29 cellular contexts compared by ENCODE assay signal in genomic region chr4:62706423-62706822, GRCh38.
"Had no signal": no experiment of that assay in that cellular context is flagged by ENCODE, and none has a peak within 500 bp of the region (broad histone marks: within the 10 kb centered on the region; RNA-seq: fewer than 3 reads in every experiment).

No MANE protein-coding gene starts in this region.

- DNase-seq: activated CD4-positive, alpha-beta memory T cell treated with anti-CD3 and anti-CD28 coated beads, Interleukin-2, amount 10 ng/mL, durations not matched to agents 7 days and 5 days; activated CD4-positive, alpha-beta T cell treated with anti-CD3 and anti-CD28 coated beads for 1 hour; activated CD4-positive, alpha-beta T cell treated with anti-CD3 and anti-CD28 coated beads for 4 hours; activated CD4-positive, alpha-beta T cell treated with anti-CD3 and anti-CD28 coated beads, Interleukin-2, amount 10 ng/mL, durations not matched to agents 7 days and 5 days; activated CD4-positive, alpha-beta T cell treated with anti-CD3 and anti-CD28 coated beads, Interleukin-2, amount 50 U/mL, for 4 hours; activated CD8-positive, alpha-beta memory T cell treated with anti-CD3 and anti-CD28 coated beads, Interleukin-2, amount 50 U/mL, for 48 hours; activated gamma-delta T cell; activated naive CD4-positive, alpha-beta T cell; activated naive CD4-positive, alpha-beta T cell treated with anti-CD3 and anti-CD28 coated beads, Interleukin-2, amount 10 ng/mL, durations not matched to agents 7 days and 5 days; activated naive CD8-positive, alpha-beta T cell treated with anti-CD3 and anti-CD28 coated beads, Interleukin-2, amount 10 ng/mL, durations not matched to agents 7 days and 5 days; activated T-cell treated with anti-CD3 and anti-CD28 coated beads for 4 hours; activated T-cell treated with anti-CD3 and anti-CD28 coated beads, Interleukin-2, amount 50 U/mL, for 24 hours; activated T-cell treated with anti-CD3 and anti-CD28 coated beads, Interleukin-2, amount 50 U/mL, for 72 hours; central memory CD4-positive, alpha-beta T cell; cerebellar nuclear complex; colonic mucosa; effector CD8-positive, alpha-beta T cell; foreskin fibroblast; heart left ventricle; T-cell; T1000 had no signal

- H3K4me1 ChIP-seq: ascending aorta, breast epithelium, colonic mucosa had no signal

- H3K27me3 Mint-ChIP-seq: activated CD4-positive, alpha-beta memory T cell treated with anti-CD3 and anti-CD28 coated beads, Interleukin-2, amount 10 ng/mL, durations not matched to agents 7 days and 5 days; activated CD4-positive, alpha-beta T cell treated with anti-CD3 and anti-CD28 coated beads, Interleukin-2, amount 10 ng/mL, durations not matched to agents 7 days and 5 days; activated naive CD4-positive, alpha-beta T cell treated with anti-CD3 and anti-CD28 coated beads, Interleukin-2, amount 10 ng/mL, durations not matched to agents 7 days and 5 days; activated naive CD8-positive, alpha-beta T cell treated with anti-CD3 and anti-CD28 coated beads, Interleukin-2, amount 10 ng/mL, durations not matched to agents 7 days and 5 days; activated T-cell treated with anti-CD3 and anti-CD28 coated beads, Interleukin-2, amount 50 U/mL, for 24 hours; T-cell had no signal

- H3K4me3 Mint-ChIP-seq: activated CD4-positive, alpha-beta memory T cell treated with anti-CD3 and anti-CD28 coated beads, Interleukin-2, amount 10 ng/mL, durations not matched to agents 7 days and 5 days; activated CD4-positive, alpha-beta T cell treated with anti-CD3 and anti-CD28 coated beads, Interleukin-2, amount 10 ng/mL, durations not matched to agents 7 days and 5 days; activated naive CD4-positive, alpha-beta T cell treated with anti-CD3 and anti-CD28 coated beads, Interleukin-2, amount 10 ng/mL, durations not matched to agents 7 days and 5 days; activated naive CD8-positive, alpha-beta T cell treated with anti-CD3 and anti-CD28 coated beads, Interleukin-2, amount 10 ng/mL, durations not matched to agents 7 days and 5 days; activated T-cell treated with anti-CD3 and anti-CD28 coated beads, Interleukin-2, amount 50 U/mL, for 24 hours; activated T-cell treated with anti-CD3 and anti-CD28 coated beads, Interleukin-2, amount 50 U/mL, for 72 hours; brain; T-cell; T-helper 1 cell treated with Interleukin-12 subunit alpha and Interleukin-12 subunit beta and Interleukin-4 antibody, amounts not matched to agents 30 μg/mL and 1 μg/mL, for 36 hours; T-helper 2 cell treated with Interferon-gamma antibody and Interleukin-4, amounts not matched to agents 5 μg/mL and 100 μg/mL, for 36 hours had no signal

- H3K9me3 Mint-ChIP-seq: activated CD4-positive, alpha-beta T cell treated with anti-CD3 and anti-CD28 coated beads, Interleukin-2, amount 10 ng/mL, durations not matched to agents 7 days and 5 days; brain; T-helper 1 cell treated with Interleukin-12 subunit alpha and Interleukin-12 subunit beta and Interleukin-4 antibody, amounts not matched to agents 30 μg/mL and 1 μg/mL, for 36 hours had no signal

- H3K27me3 ChIP-seq: ascending aorta, breast epithelium, cardiac muscle cell, colonic mucosa, heart left ventricle had no signal

- H3K36me3 Mint-ChIP-seq: activated naive CD4-positive, alpha-beta T cell treated with anti-CD3 and anti-CD28 coated beads, Interleukin-2, amount 10 ng/mL, durations not matched to agents 7 days and 5 days; activated naive CD4-positive, alpha-beta T cell treated with anti-CD3 and anti-CD28 coated beads, Interleukin-2, amount 50 U/mL, for 72 hours; activated naive CD8-positive, alpha-beta T cell treated with anti-CD3 and anti-CD28 coated beads, Interleukin-2, amount 10 ng/mL, durations not matched to agents 7 days and 5 days; brain; T-cell had no signal

- H3K27ac Mint-ChIP-seq: activated CD4-positive, alpha-beta memory T cell treated with anti-CD3 and anti-CD28 coated beads, Interleukin-2, amount 10 ng/mL, durations not matched to agents 7 days and 5 days; activated CD4-positive, alpha-beta T cell treated with anti-CD3 and anti-CD28 coated beads, Interleukin-2, amount 10 ng/mL, durations not matched to agents 7 days and 5 days; activated naive CD4-positive, alpha-beta T cell treated with anti-CD3 and anti-CD28 coated beads, Interleukin-2, amount 10 ng/mL, durations not matched to agents 7 days and 5 days; activated naive CD4-positive, alpha-beta T cell treated with anti-CD3 and anti-CD28 coated beads, Interleukin-2, amount 50 U/mL, for 72 hours; activated naive CD8-positive, alpha-beta T cell treated with anti-CD3 and anti-CD28 coated beads, Interleukin-2, amount 10 ng/mL, durations not matched to agents 7 days and 5 days; activated T-cell treated with anti-CD3 and anti-CD28 coated beads, Interleukin-2, amount 50 U/mL, for 24 hours; activated T-cell treated with anti-CD3 and anti-CD28 coated beads, Interleukin-2, amount 50 U/mL, for 72 hours; brain; T-cell; T-helper 1 cell treated with Interleukin-12 subunit alpha and Interleukin-12 subunit beta and Interleukin-4 antibody, amounts not matched to agents 30 μg/mL and 1 μg/mL, for 36 hours; T-helper 2 cell treated with Interferon-gamma antibody and Interleukin-4, amounts not matched to agents 5 μg/mL and 100 μg/mL, for 36 hours had no signal

- H3K9me3 ChIP-seq: ascending aorta, breast epithelium, colonic mucosa, heart left ventricle had no signal

- H3K27ac ChIP-seq: ascending aorta, breast epithelium, cardiac muscle cell, colonic mucosa, heart left ventricle had no signal

- H3K4me3 ChIP-seq: ascending aorta, breast epithelium, cardiac muscle cell, colonic mucosa, heart left ventricle had no signal

- H3K4me1 Mint-ChIP-seq: activated CD4-positive, alpha-beta memory T cell treated with anti-CD3 and anti-CD28 coated beads, Interleukin-2, amount 10 ng/mL, durations not matched to agents 7 days and 5 days; activated CD4-positive, alpha-beta T cell treated with anti-CD3 and anti-CD28 coated beads, Interleukin-2, amount 10 ng/mL, durations not matched to agents 7 days and 5 days; activated naive CD4-positive, alpha-beta T cell treated with anti-CD3 and anti-CD28 coated beads, Interleukin-2, amount 10 ng/mL, durations not matched to agents 7 days and 5 days; activated naive CD8-positive, alpha-beta T cell treated with anti-CD3 and anti-CD28 coated beads, Interleukin-2, amount 10 ng/mL, durations not matched to agents 7 days and 5 days; T-cell had no signal

- ATAC-seq: activated naive CD4-positive, alpha-beta T cell treated with anti-CD3 and anti-CD28 coated beads, Interleukin-2, amount 50 U/mL, for 72 hours; activated T-cell treated with anti-CD3 and anti-CD28 coated beads, Interleukin-2, amount 50 U/mL, for 72 hours; esophagus mucosa; heart left ventricle; T-cell had no signal

- H3K36me3 ChIP-seq: ascending aorta, breast epithelium, cardiac muscle cell, colonic mucosa, heart left ventricle had no signal
